ENCODE assay signal across 9 cellular contexts in the genomic region with DNA sequence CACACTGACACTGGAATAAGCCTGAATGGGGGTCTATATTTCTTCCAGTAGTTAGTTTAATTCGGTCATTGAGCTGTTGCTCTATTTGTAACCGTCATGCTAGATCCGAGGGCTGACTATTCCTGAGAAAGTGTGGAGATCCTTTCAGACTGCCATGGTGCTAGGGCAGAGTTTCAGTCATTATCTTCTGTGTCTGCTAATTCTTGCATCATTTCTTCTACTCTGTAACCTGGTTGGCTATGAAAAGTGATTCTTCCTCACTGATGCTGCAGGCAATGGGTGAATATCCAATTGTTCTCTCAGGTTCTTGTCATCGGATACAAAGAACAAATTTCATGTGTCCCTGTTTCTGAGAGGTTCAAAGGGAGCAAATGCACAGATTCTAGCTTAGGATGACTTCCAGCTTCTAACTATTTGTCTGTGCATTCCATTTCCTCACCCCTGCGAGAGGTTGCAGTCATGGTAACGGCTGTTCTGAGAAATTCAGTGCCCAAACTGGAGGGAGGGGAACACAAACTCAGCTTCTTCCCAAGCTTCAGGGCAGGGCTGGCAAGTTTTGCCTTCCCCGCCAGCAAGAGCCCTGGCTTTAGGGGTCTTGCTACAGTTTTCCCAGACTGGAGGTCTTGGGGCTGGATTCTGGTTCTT. TPM values are rescaled to one million over a fixed set of nuclear protein-coding genes. Genes with fewer than 3 reads are reported as not detected.
A peak's percentile ranks its signal among the peaks of the same experiment; 100 is the strongest.
DNase-seq lines count a peak whose midpoint lies in the region; ATAC-seq, FAIRE-seq and TF ChIP-seq lines count a peak whose summit lies in the region.
"Had no signal": no experiment of that assay in that cellular context is flagged by ENCODE, and none has a peak within 500 bp of the region (broad histone marks: within the 10 kb centered on the region; RNA-seq: fewer than 3 reads in every experiment).

No MANE protein-coding gene starts in this region.

- H3K4me1 ChIP-seq in fibroblast of lung (ENCODE audit: control insufficient read depth, extremely low read depth, insufficient read depth, low read length) = peaks cover 13% of the 10 kb centered on the region
- H3K4me1 ChIP-seq in gastrocnemius medialis = no peaks in the 10 kb centered on the region

- TF ChIP-seq CTCF in activated B cell treated with CpG ODN at 0.5 μM for 24 hours (IDR thresholded peaks at IDR 0.05) (no peak), fibroblast of lung (conservative IDR thresholded peaks at IDR 0.05 in 1 of 2, IDR thresholded peaks at IDR 0.05 in 1 of 2; ENCODE audit: low read depth in 1 of 2, low read length in 2 of 2) (no peak), gastrocnemius medialis (IDR thresholded peaks at IDR 0.05 in 4 of 5, conservative IDR thresholded peaks at IDR 0.05 in 1 of 5) (no peak)

- H3K4me2 ChIP-seq in fibroblast of lung (ENCODE audit: extremely low read depth, insufficient read depth, low read length) = peak overlapping the region; percentile 92

- H3K4me1 Mint-ChIP-seq in activated B cell treated with CpG ODN at 0.5 μM for 24 hours = peaks cover 42% of the 10 kb centered on the region

- peak overlapping the region; percentile 70 for H3K27ac ChIP-seq in fibroblast of lung (ENCODE audit: insufficient read depth, low read length)
- H3K27ac ChIP-seq in gastrocnemius medialis = peak overlapping the region in 3 of 4 donors; percentile 13 to 54 (median 51)

- peaks cover 5% of the 10 kb centered on the region for H3K36me3 ChIP-seq in fibroblast of lung (ENCODE audit: control insufficient read depth, insufficient read depth, low read length)
- no peaks in the 10 kb centered on the region for H3K36me3 ChIP-seq in gastrocnemius medialis

- POLR2A ChIA-PET in activated B cell treated with CpG ODN at 0.5 μM for 24 hours (lab: Charles Lee) = interaction anchor here (0.7 to 1.4 kb wide), 3 partner anchors 10 to 738 kb away, joined by 4 to 12 read pairs (median 5); partner anchors contain the start of gene FAS

- peak overlapping the region; percentile 5 for H3K9ac ChIP-seq in fibroblast of lung (ENCODE audit: insufficient read depth, low read length)

- DNase-seq in GM18507 (ENCODE audit: extremely low spot score, insufficient read length, low read depth) (no peak), activated B cell treated with CpG ODN at 0.5 μM for 24 hours (no peak), fibroblast of lung (ENCODE audit: low read depth in 2 of 2) (peak; percentile 34 to 41), gastrocnemius medialis (no peak), EL (no peak), putamen (ENCODE audit: low spot score) (no peak)
- DNase-seq: NCI-H82 had no signal

- H3K9me3 ChIP-seq in fibroblast of lung (ENCODE audit: control insufficient read depth, insufficient read depth, low read depth, low read length) (no peaks in the 10 kb centered on the region), gastrocnemius medialis (no peaks in the 10 kb centered on the region)

- H3K27me3 Mint-ChIP-seq in activated B cell treated with CpG ODN at 0.5 μM for 24 hours = no peaks in the 10 kb centered on the region

- ATAC-seq in activated B cell treated with CpG ODN at 0.5 μM for 24 hours (ENCODE audit: low read depth) (no peak), gastrocnemius medialis (peak in 1 of 2 donors; percentile 44), HG03159 (IDR thresholded peaks at IDR 0.05; ENCODE audit: unreplicated experiment) (no peak), GM18868 (IDR thresholded peaks at IDR 0.05; ENCODE audit: unreplicated experiment) (no peak)

- H3K4me3 ChIP-seq in fibroblast of lung (replicated peaks in 1 of 4; ENCODE audit: control extremely low read depth in 1 of 4, insufficient read depth in 1 of 4, low read depth in 3 of 4, low read length in 4 of 4) (no peak overlapping the region), gastrocnemius medialis (no peak overlapping the region)

- no peak overlapping the region for H2AFZ ChIP-seq in fibroblast of lung (ENCODE audit: low read length)

- H3K4me3 Mint-ChIP-seq in activated B cell treated with CpG ODN at 0.5 μM for 24 hours = peak overlapping the region; percentile 28

- peaks cover 53% of the 10 kb centered on the region for H3K79me2 ChIP-seq in fibroblast of lung (ENCODE audit: control insufficient read depth, insufficient read depth, low read length)

- FAIRE-seq in GM18507 (lab: Jason Lieb, UNC) = peak; percentile 64

- H3K27ac Mint-ChIP-seq in activated B cell treated with CpG ODN at 0.5 μM for 24 hours = peak overlapping the region; percentile 4

- no peaks in the 10 kb centered on the region for H3K9me3 Mint-ChIP-seq in activated B cell treated with CpG ODN at 0.5 μM for 24 hours

- no peak for TF ChIP-seq POLR2A in gastrocnemius medialis (IDR thresholded peaks at IDR 0.05)

- H3K27me3 ChIP-seq in fibroblast of lung (ENCODE audit: control insufficient read depth, insufficient read depth, low read length) (no peaks in the 10 kb centered on the region), gastrocnemius medialis (peaks cover 0 to 5% (median 4%) of the 10 kb centered on the region in 3 donors)

- CTCF ChIA-PET in activated B cell treated with CpG ODN at 0.5 μM for 24 hours (lab: Charles Lee) = no interaction called here

- in situ Hi-C loops in gastrocnemius medialis (cut with MboI; ENCODE audit: low sequenced_read_pairs in 4 of 4) = loop anchor here in 1 of 4 donors (25.0 kb wide), 1 partner anchor 561 kb away; no protein-coding TSS in a partner anchor

- H3K36me3 Mint-ChIP-seq in activated B cell treated with CpG ODN at 0.5 μM for 24 hours (ENCODE audit: low read depth) = peaks cover 6% of the 10 kb centered on the region

- intact Hi-C loops in activated B cell treated with CpG ODN at 0.5 μM for 24 hours (cut with micrococcal nuclease) (no loop called here), gastrocnemius medialis (cut with DNase I; ENCODE audit: low total_unique reads) (no loop called here)

- H4K20me1 ChIP-seq in fibroblast of lung (ENCODE audit: control insufficient read depth, extremely low read depth, insufficient read depth, low read length) = no peaks in the 10 kb centered on the region

RNA-seq across cellular contexts. Expression of gene FAS, which starts 11.0 kb away (rescaled TPM):
- total RNA-seq in activated B cell treated with CpG ODN at 0.5 μM for 24 hours = 18.2 and 22.6 TPM in 2 replicates
- 95.8 and 124 TPM in 2 replicates for total RNA-seq in fibroblast of lung
- 67.2 and 77.8 TPM in 2 replicates for polyA plus RNA-seq in fibroblast of lung
- polyA plus RNA-seq in fibroblast of lung (2012) = 36.8 and 37.9 TPM in 2 replicates
- 5.5 and 9.1 TPM in 2 replicates for polyA minus RNA-seq in fibroblast of lung (ENCODE audit: low replicate concordance)
- 1 to 10 TPM; 2.7 to 5.9 (median 4.9) TPM for total RNA-seq in gastrocnemius medialis

RNA-seq across cellular contexts. Expression of gene ACTA2, which starts 49.0 kb away (rescaled TPM):
- total RNA-seq in activated B cell treated with CpG ODN at 0.5 μM for 24 hours (1.5 and 2.4 TPM in 2 replicates), fibroblast of lung (78.4 and 78.6 TPM in 2 replicates), gastrocnemius medialis (100 to 1,000 TPM in 1 of 4 donors, 10 to 100 TPM in 3; 23.4 to 119 (median 74.2) TPM)
- 237 and 2,788 TPM in 2 replicates for polyA plus RNA-seq in fibroblast of lung
- 206 and 2,024 TPM in 2 replicates for polyA plus RNA-seq in fibroblast of lung (2012)
- polyA minus RNA-seq in fibroblast of lung (ENCODE audit: low replicate concordance) = 291 and 2,169 TPM in 2 replicates

Comparison
In these comparisons a context has a peak if more than half of its experiments do, and no peak if none do; other contexts are left out.
1. DNase-seq: peak in fibroblast of lung (2 of 2); none in GM18507 (single experiment), activated B cell treated with CpG ODN at 0.5 μM for 24 hours (single experiment), gastrocnemius medialis (0 of 2), EL (single experiment) and putamen (single experiment).